In the genomic region with DNA sequence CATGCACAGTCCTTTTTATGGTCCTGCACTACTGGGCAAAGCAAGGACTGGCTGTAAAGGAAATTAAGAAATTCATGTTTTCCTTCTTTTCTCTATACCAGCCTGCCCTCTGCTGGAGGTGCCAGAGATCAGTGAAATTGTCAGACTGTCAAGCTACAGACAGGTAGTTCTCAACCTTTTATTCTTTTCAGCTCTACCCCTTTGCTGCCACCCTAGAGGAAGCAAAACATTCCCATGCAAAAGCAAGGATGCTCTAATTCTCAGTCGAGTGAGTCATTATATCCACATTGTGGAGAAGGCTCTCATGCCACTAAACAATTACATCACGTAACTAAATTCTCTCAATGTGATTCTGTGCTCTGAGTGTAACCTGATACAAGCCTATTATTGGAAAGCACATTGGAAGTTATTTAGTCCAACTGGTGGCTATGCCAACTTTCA, we compare ENCODE assay signal across 8 cellular contexts. TPM values are rescaled to one million over a fixed set of nuclear protein-coding genes. Genes with fewer than 3 reads are reported as not detected.
DNase-seq lines count a peak whose midpoint lies in the region; ATAC-seq and TF ChIP-seq lines count a peak whose summit lies in the region.

No MANE protein-coding gene starts in this region.

- no peak overlapping the region for H3K4me3 ChIP-seq in gastroesophageal sphincter
- H3K4me3 ChIP-seq in retinal pigment epithelial cell (ENCODE audit: low read length), result no peak overlapping the region

- H3K27me3 ChIP-seq in gastroesophageal sphincter, result no peaks in the 10 kb centered on the region

- TF ChIP-seq POLR2A in gastroesophageal sphincter (IDR thresholded peaks at IDR 0.05), result no peak

- H3K27ac ChIP-seq in gastroesophageal sphincter, result no peak overlapping the region

- no peaks in the 10 kb centered on the region for H3K36me3 ChIP-seq in gastroesophageal sphincter

- whole genome bisulfite sequencing in gastroesophageal sphincter (ENCODE audit: low coverage in 1 of 2), 2 donors, result 0 to 17% methylated on average over 2 of the region's 2 CpGs

- TF ChIP-seq EP300 in gastroesophageal sphincter (IDR thresholded peaks at IDR 0.05), result no peak

- H3K4me1 ChIP-seq in gastroesophageal sphincter, result no peaks in the 10 kb centered on the region

- no peak for ATAC-seq in gastroesophageal sphincter
- no peak for ATAC-seq in GM21528 (IDR thresholded peaks at IDR 0.05; ENCODE audit: low FRiP score, unreplicated experiment)

- DNase-seq in COLO668 (lab: John Stamatoyannopoulos, UW; ENCODE audit: unreplicated experiment) (peak; percentile 66), HCEC 1CT (peak; percentile 82), NCI-H510A treated with DMSO at 0.1 percent for 48 hours (lab: John Stamatoyannopoulos, UW) (peak; percentile 96), retinal pigment epithelial cell (ENCODE audit: low read depth) (peak; percentile 60), middle frontal gyrus (ENCODE audit: extremely low spot score, low spot score) (no peak)
- peak; percentile 37 for DNase-seq in activated T-cell treated with anti-CD3 and anti-CD28 coated beads, Interleukin-2, amount 50 U/mL, for 1 hour

- TF ChIP-seq CTCF in gastroesophageal sphincter (IDR thresholded peaks at IDR 0.05) (peak; percentile 25 to 62 (median 48)), retinal pigment epithelial cell (conservative IDR thresholded peaks at IDR 0.05; ENCODE audit: low read depth, low read length) (peak; percentile 79)

- H3K9me3 ChIP-seq in gastroesophageal sphincter, result no peaks in the 10 kb centered on the region

RNA-seq across cellular contexts. Expression of gene RAPGEF4, which starts 25.0 kb away (rescaled TPM):
- 1 to 10 TPM; 2.5 to 7.9 (median 4.6) TPM for total RNA-seq in gastroesophageal sphincter
